16 cellular contexts compared by ENCODE assay signal in the genomic region with DNA sequence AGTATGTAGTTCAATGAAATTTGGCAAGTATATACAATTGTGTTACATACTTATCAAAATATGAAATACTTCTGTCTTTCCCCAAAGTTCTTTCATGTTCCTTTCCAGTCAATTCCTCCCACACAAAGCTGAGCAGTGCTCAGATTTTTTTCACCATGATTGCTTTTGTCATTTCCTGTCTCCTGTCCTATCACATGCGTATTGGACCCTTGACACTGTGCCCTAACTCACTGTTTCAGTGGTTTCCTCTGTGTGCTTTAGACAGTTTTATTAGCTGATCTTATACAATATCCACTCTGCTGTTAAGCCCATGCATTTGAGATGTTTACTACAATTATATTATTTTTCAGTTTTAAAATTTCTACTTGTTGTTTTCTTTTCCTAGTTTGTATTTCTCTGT.
"Had no signal": no experiment of that assay in that cellular context is flagged by ENCODE, and none has a peak within 500 bp of the region (broad histone marks: within the 10 kb centered on the region; RNA-seq: fewer than 3 reads in every experiment).

No MANE protein-coding gene starts in this region.

- H3K9me3 ChIP-seq: colonic mucosa, heart left ventricle, mucosa of descending colon had no signal

- H3K36me3 Mint-ChIP-seq: naive thymus-derived CD8-positive, alpha-beta T cell had no signal

- H3K27ac ChIP-seq: colonic mucosa, heart left ventricle had no signal

- FAIRE-seq: frontal cortex, small intestine, urothelium cell line had no signal

- H3K4me3 Mint-ChIP-seq: naive thymus-derived CD8-positive, alpha-beta T cell had no signal

- DNase-seq: colonic mucosa; dermis blood vessel endothelial cell; erythroblast; heart left ventricle; hippocampal formation; left colon; mucosa of descending colon; naive thymus-derived CD8-positive, alpha-beta T cell; posterior cingulate gyrus; right cardiac atrium; small intestine; stimulated activated CD4-positive, alpha-beta T cell treated with anti-CD3 and anti-CD28 coated beads, Interleukin-12 subunit alpha, Interleukin-12 subunit beta, amount 100 ng/mL, for 4 hours; stimulated activated naive CD4-positive, alpha-beta T cell treated with Interleukin-2 at 50 U/mL for 16 hours; trophoblast cell had no signal

- H3K4me3 ChIP-seq: colonic mucosa, heart left ventricle, mucosa of descending colon had no signal

- H3K27me3 ChIP-seq: colonic mucosa, heart left ventricle had no signal

- H3K4me1 ChIP-seq: colonic mucosa had no signal

- H3K36me3 ChIP-seq: colonic mucosa, heart left ventricle had no signal
